Comparison of ENCODE assay signal across 1 cellular context in genomic region chr3:193711523-193711963, GRCh38.
A peak's percentile ranks its signal among the peaks of the same experiment; 100 is the strongest.
TF ChIP-seq lines count a peak whose summit lies in the region.

No MANE protein-coding gene starts in this region.

TF ChIP-seq in HepG2, 621 proteins besides CTCF, POLR2A, EP300 and RAD21 (continued from another document and continues in another):
- TF ChIP-seq PATZ1 (CRISPR knock-in tag; IDR thresholded peaks at IDR 0.05) (peak; percentile 95), BRD4 (CRISPR knock-in tag; IDR thresholded peaks at IDR 0.05) (peak; percentile 83; the same call in 1 of the 2 replicates), ELF3 (CRISPR knock-in tag; IDR thresholded peaks at IDR 0.05) (peak; percentile 73; the same call in 1 of the 2 replicates), ESRRA (CRISPR knock-in tag; IDR thresholded peaks at IDR 0.05; ENCODE audit: low read depth) (peak; percentile 59; the same call in 1 of the 2 replicates), SMAD3 (CRISPR knock-in tag; IDR thresholded peaks at IDR 0.05) (peak; percentile 71; the same call in 1 of the 2 replicates), ZMYM3 (CRISPR knock-in tag; IDR thresholded peaks at IDR 0.05) (peak; percentile 60; the same call in 1 of the 2 replicates), ZNF432 (CRISPR knock-in tag; IDR thresholded peaks at IDR 0.05; ENCODE audit: borderline replicate concordance) (no peak), ZBED4 (CRISPR knock-in tag; IDR thresholded peaks at IDR 0.05; ENCODE audit: borderline replicate concordance) (peak; percentile 40; the same call in 1 of the 2 replicates), ZNF33A (CRISPR knock-in tag; IDR thresholded peaks at IDR 0.05; ENCODE audit: borderline replicate concordance) (no peak), RBM39 (IDR thresholded peaks at IDR 0.05; ENCODE audit: low read depth, low read length, poor library complexity, severe bottlenecking) (peak; percentile 66), NR2F1 (CRISPR knock-in tag; IDR thresholded peaks at IDR 0.05) (peak; percentile 99 to 100), TFE3 (CRISPR knock-in tag; IDR thresholded peaks at IDR 0.05) (peak; percentile 76), BRCA1 (CRISPR knock-in tag; IDR thresholded peaks at IDR 0.05) (no peak), MEIS2 (CRISPR knock-in tag; IDR thresholded peaks at IDR 0.05) (peak; percentile 96), NCOR1 (IDR thresholded peaks at IDR 0.05; ENCODE audit: borderline replicate concordance, low read length) (peak; percentile 39; the same call in 1 of the 2 replicates), FOXP4 (CRISPR knock-in tag; IDR thresholded peaks at IDR 0.05) (peak; percentile 87), ZNF607 (CRISPR knock-in tag; IDR thresholded peaks at IDR 0.05; ENCODE audit: borderline replicate concordance) (no peak), SNAPC4 (CRISPR knock-in tag; IDR thresholded peaks at IDR 0.05) (0 out of 2 replicates have a peak, but pooled peaks have one; percentile 70), ZNF746 (CRISPR knock-in tag; IDR thresholded peaks at IDR 0.05) (peak; percentile 81), HDAC2 (CRISPR knock-in tag; IDR thresholded peaks at IDR 0.05) (peak; percentile 96), RBFOX2 (IDR thresholded peaks at IDR 0.05; ENCODE audit: low read depth, low read length) (peak; percentile 61; the same call in 1 of the 2 replicates), DPF2 (CRISPR knock-in tag; IDR thresholded peaks at IDR 0.05; ENCODE audit: borderline replicate concordance, low read depth) (peak; percentile 63; the same call in 1 of the 2 replicates), JUND (CRISPR knock-in tag; IDR thresholded peaks at IDR 0.05) (peak; percentile 63; the same call in 1 of the 2 replicates), PHF21A (CRISPR knock-in tag; IDR thresholded peaks at IDR 0.05) (peak; percentile 80), ZNF281 (CRISPR knock-in tag; IDR thresholded peaks at IDR 0.05; ENCODE audit: borderline replicate concordance) (peak; percentile 75; the same call in 1 of the 2 replicates), HMG20A (CRISPR knock-in tag; IDR thresholded peaks at IDR 0.05; ENCODE audit: borderline replicate concordance) (peak; percentile 93), TBL1XR1 (IDR thresholded peaks at IDR 0.05; ENCODE audit: borderline replicate concordance, low read length, partially characterized antibody) (peak; percentile 39), TCF12 (IDR thresholded peaks at IDR 0.05) (no peak), TCF12 (CRISPR knock-in tag; IDR thresholded peaks at IDR 0.05) (no peak; the same call in 1 of the 2 replicates), ZBTB7A (CRISPR knock-in tag; IDR thresholded peaks at IDR 0.05) (0 out of 2 replicates have a peak, but pooled peaks have one; percentile 54), HINFP (CRISPR knock-in tag; IDR thresholded peaks at IDR 0.05; ENCODE audit: low read depth) (peak; percentile 57; the same call in 1 of the 2 replicates), TFDP2 (CRISPR knock-in tag; IDR thresholded peaks at IDR 0.05) (peak; percentile 66)
